Comparison of ENCODE assay signal across 25 cellular contexts in genomic region chr4:146283758-146284651, GRCh38.
"Had no signal": no experiment of that assay in that cellular context is flagged by ENCODE, and none has a peak within 500 bp of the region (broad histone marks: within the 10 kb centered on the region; RNA-seq: fewer than 3 reads in every experiment).

No MANE protein-coding gene starts in this region.

- H3K4me1 Mint-ChIP-seq: activated naive CD4-positive, alpha-beta T cell treated with anti-CD3 and anti-CD28 coated beads, Interleukin-2, amount 50 U/mL, for 24 hours; activated naive CD8-positive, alpha-beta T cell treated with anti-CD3 and anti-CD28 coated beads, Interleukin-2, amount 50 U/mL, for 24 hours; stimulated activated naive CD8-positive, alpha-beta T cell treated with anti-CD3 and anti-CD28 coated beads, Interleukin-15, amount 100 ng/mL, for 72 hours had no signal

- H3K27ac Mint-ChIP-seq: activated naive CD4-positive, alpha-beta T cell treated with anti-CD3 and anti-CD28 coated beads, Interleukin-2, amount 50 U/mL, for 24 hours; activated naive CD8-positive, alpha-beta T cell treated with anti-CD3 and anti-CD28 coated beads, Interleukin-2, amount 50 U/mL, for 24 hours; activated T-helper 2 cell treated with anti-CD3 and anti-CD28 coated beads, Interferon-gamma antibody, Interleukin-2, Interleukin-4, amounts not matched to agents 10 μg/mL and 5 μg/mL and 100 μg/mL, durations not matched to agents 14 hours and 24 hours and 36 hours; effector memory CD8-positive, alpha-beta T cell; natural killer cell treated with Interleukin-12 subunit alpha and Interleukin-12 subunit beta and Interleukin-15 and Interleukin-18, amount 100 ng/mL, for 72 hours; stimulated activated naive CD8-positive, alpha-beta T cell treated with anti-CD3 and anti-CD28 coated beads, Interleukin-15, amount 100 ng/mL, for 72 hours; T-helper 2 cell treated with Interferon-gamma antibody and Interleukin-4, amounts not matched to agents 5 μg/mL and 100 μg/mL, for 36 hours had no signal

- H3K4me1 ChIP-seq: colonic mucosa, thyroid gland had no signal

- H3K27ac ChIP-seq: breast epithelium, colonic mucosa, foreskin keratinocyte, thyroid gland, vagina, VCaP had no signal

- H3K9me3 Mint-ChIP-seq: activated naive CD4-positive, alpha-beta T cell treated with anti-CD3 and anti-CD28 coated beads, Interleukin-2, amount 50 U/mL, for 24 hours; activated naive CD8-positive, alpha-beta T cell treated with anti-CD3 and anti-CD28 coated beads, Interleukin-2, amount 50 U/mL, for 24 hours; activated T-cell treated with anti-CD3 and anti-CD28 coated beads, Interleukin-2, amount 50 U/mL, for 4 hours; activated T-helper 2 cell treated with anti-CD3 and anti-CD28 coated beads, Interferon-gamma antibody, Interleukin-2, Interleukin-4, amounts not matched to agents 10 μg/mL and 5 μg/mL and 100 μg/mL, durations not matched to agents 14 hours and 24 hours and 36 hours; effector memory CD8-positive, alpha-beta T cell; natural killer cell treated with Interleukin-12 subunit alpha and Interleukin-12 subunit beta and Interleukin-15 and Interleukin-18, amount 100 ng/mL, for 72 hours; stimulated activated naive CD8-positive, alpha-beta T cell treated with anti-CD3 and anti-CD28 coated beads, Interleukin-15, amount 100 ng/mL, for 72 hours; T-helper 2 cell treated with Interferon-gamma antibody and Interleukin-4, amounts not matched to agents 5 μg/mL and 100 μg/mL, for 36 hours had no signal

- H3K27me3 Mint-ChIP-seq: activated naive CD4-positive, alpha-beta T cell treated with anti-CD3 and anti-CD28 coated beads, Interleukin-2, amount 50 U/mL, for 24 hours; activated naive CD8-positive, alpha-beta T cell treated with anti-CD3 and anti-CD28 coated beads, Interleukin-2, amount 50 U/mL, for 24 hours; effector memory CD8-positive, alpha-beta T cell; natural killer cell treated with Interleukin-12 subunit alpha and Interleukin-12 subunit beta and Interleukin-15 and Interleukin-18, amount 100 ng/mL, for 72 hours; stimulated activated naive CD8-positive, alpha-beta T cell treated with anti-CD3 and anti-CD28 coated beads, Interleukin-15, amount 100 ng/mL, for 72 hours had no signal

- H3K9me3 ChIP-seq: breast epithelium, colonic mucosa, mucosa of descending colon, thyroid gland, upper lobe of left lung, vagina had no signal

- H3K27me3 ChIP-seq: breast epithelium, colonic mucosa, foreskin keratinocyte, thyroid gland, upper lobe of left lung, vagina had no signal

- H3K4me3 ChIP-seq: breast epithelium, colonic mucosa, lung, mucosa of descending colon, thyroid gland, upper lobe of left lung, vagina had no signal

- H3K4me3 Mint-ChIP-seq: activated naive CD4-positive, alpha-beta T cell treated with anti-CD3 and anti-CD28 coated beads, Interleukin-2, amount 50 U/mL, for 24 hours; activated naive CD8-positive, alpha-beta T cell treated with anti-CD3 and anti-CD28 coated beads, Interleukin-2, amount 50 U/mL, for 24 hours; activated T-cell treated with anti-CD3 and anti-CD28 coated beads, Interleukin-2, amount 50 U/mL, for 4 hours; effector memory CD8-positive, alpha-beta T cell; natural killer cell treated with Interleukin-12 subunit alpha and Interleukin-12 subunit beta and Interleukin-15 and Interleukin-18, amount 100 ng/mL, for 72 hours; stimulated activated naive CD8-positive, alpha-beta T cell treated with anti-CD3 and anti-CD28 coated beads, Interleukin-15, amount 100 ng/mL, for 72 hours; T-helper 2 cell treated with Interferon-gamma antibody and Interleukin-4, amounts not matched to agents 5 μg/mL and 100 μg/mL, for 36 hours had no signal

- DNase-seq: activated CD4-positive, alpha-beta T cell treated with anti-CD3 and anti-CD28 coated beads for 4 hours; activated CD4-positive, alpha-beta T cell treated with anti-CD3 and anti-CD28 coated beads, Interleukin-2, amount 50 U/mL, for 48 hours; activated CD8-positive, alpha-beta memory T cell treated with anti-CD3 and anti-CD28 coated beads, Interleukin-2, amount 50 U/mL, for 48 hours; activated naive CD8-positive, alpha-beta T cell treated with anti-CD3 and anti-CD28 coated beads, Interleukin-2, amount 50 U/mL, for 24 hours; activated T-cell treated with anti-CD3 and anti-CD28 coated beads, Interleukin-2, amount 50 U/mL, for 4 hours; colonic mucosa; effector memory CD8-positive, alpha-beta T cell; foreskin keratinocyte; kidney glomerular epithelial cell; mucosa of descending colon; posterior cingulate gyrus; right cardiac atrium; stimulated activated CD4-positive, alpha-beta T cell treated with anti-CD3 and anti-CD28 coated beads, Interleukin-4, amount 100 ng/mL, for 1 hour; stimulated activated naive CD8-positive, alpha-beta T cell treated with anti-CD3 and anti-CD28 coated beads, Interleukin-15, amount 100 ng/mL, for 72 hours; T-helper 1 cell; thyroid gland; upper lobe of left lung had no signal

- H3K36me3 ChIP-seq: breast epithelium, colonic mucosa, thyroid gland, vagina had no signal
